In the genomic region with DNA sequence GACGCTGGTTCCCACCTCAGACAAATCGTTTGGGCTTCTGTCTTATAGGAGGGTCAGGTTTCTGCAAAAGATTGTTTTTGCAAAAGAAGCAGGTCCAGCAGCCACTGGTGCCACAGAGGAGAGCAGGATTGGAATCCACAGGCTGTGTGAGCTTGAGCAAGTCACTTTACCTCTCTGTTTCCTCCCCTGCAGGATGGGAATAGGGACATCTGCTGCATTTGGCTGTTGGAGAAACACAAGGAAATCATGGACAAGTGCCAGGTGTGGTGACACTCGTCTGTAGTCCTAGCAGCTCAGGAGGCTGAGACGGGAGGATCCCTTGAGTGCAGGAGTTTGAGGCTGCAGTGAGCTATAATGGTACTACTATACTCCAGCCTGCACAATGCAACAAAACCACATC, we compare ENCODE assay signal across 19 cellular contexts.
DNase-seq lines count a peak whose midpoint lies in the region; ATAC-seq, FAIRE-seq and TF ChIP-seq lines count a peak whose summit lies in the region.
"Had no signal": no experiment of that assay in that cellular context is flagged by ENCODE, and none has a peak within 500 bp of the region (broad histone marks: within the 10 kb centered on the region; RNA-seq: fewer than 3 reads in every experiment).

No MANE protein-coding gene starts in this region.

- H3K23me2 ChIP-seq in H1 (ENCODE audit: low read depth, low read length): no peaks in the 10 kb centered on the region

- H3K9ac ChIP-seq in H1 (replicated peaks in 1 of 4; ENCODE audit: extremely low read depth in 1 of 4, low read depth in 3 of 4, low read length in 3 of 4): no peak overlapping the region
- H3K9ac ChIP-seq: GM23248 had no signal

- H3K4me3 ChIP-seq in HEK293 (ENCODE audit: low read depth, low read length): no peak overlapping the region
- no peak overlapping the region for H3K4me3 ChIP-seq in H1 (ENCODE audit: extremely low read depth in 1 of 4, insufficient read depth in 2 of 4, low read depth in 3 of 4, low read length in 4 of 4)
- H3K4me3 ChIP-seq: GM23248 had no signal

- H3K27ac Mint-ChIP-seq in progenitor cell of endocrine pancreas: peak overlapping the region; percentile 14
- H3K27ac Mint-ChIP-seq: B cell; CD4-positive, alpha-beta memory T cell had no signal

- 81% methylated on average over 4 of the region's 4 CpGs; no CpG with 5 or more reads in 1 of the 2 experiments for WGBS in H1 (ENCODE audit: extremely low coverage in 1 of 2, insufficient coverage in 1 of 2, insufficient read length in 1 of 2, insufficient replicate concordance in 2 of 2, low coverage in 1 of 2, low lambda C conversion rate in 2 of 2, missing lambda C conversion rate in 1 of 2), 2 experiments

- CTCF ChIA-PET in HEK293 (lab: Yijun Ruan, JAX) (no interaction called here), H1 (lab: Charles Lee; ENCODE audit: partially characterized antibody) (interaction anchor here (0.6 to 1.6 kb wide), 5 partner anchors 14 to 344 kb away, joined by 3 to 4 read pairs (median 3); no protein-coding TSS in a partner anchor)

- no peaks in the 10 kb centered on the region for H3K27me3 ChIP-seq in H1 (replicated peaks in 1 of 4; ENCODE audit: control insufficient read depth in 3 of 4, extremely low read depth in 1 of 4, insufficient read depth in 3 of 4, low read length in 3 of 4)
- H3K27me3 ChIP-seq: SJCRH30 had no signal

- no peaks in the 10 kb centered on the region for H3K4me1 Mint-ChIP-seq in progenitor cell of endocrine pancreas (ENCODE audit: low read depth)
- H3K4me1 Mint-ChIP-seq: B cell; CD4-positive, alpha-beta memory T cell had no signal

- H3K14ac ChIP-seq in H1 (ENCODE audit: insufficient read length): no peak overlapping the region

- ATAC-seq in left ventricle myocardium superior: no peak
- ATAC-seq: HCT116 had no signal

- 0 out of 2 replicates have a peak overlapping the region, but pooled peaks have one; percentile 9 for H2BK15ac ChIP-seq in H1 (ENCODE audit: low read length)

- intact Hi-C loops in left ventricle myocardium superior (cut with micrococcal nuclease): no loop called here

- H4K5ac ChIP-seq in H1 (ENCODE audit: insufficient read length, low read depth, low read length): no peak overlapping the region

- H3K79me2 ChIP-seq in H1 (ENCODE audit: control insufficient read depth in 1 of 2, insufficient read depth in 2 of 2, low read length in 2 of 2): no peaks in the 10 kb centered on the region

- peaks cover 11% of the 10 kb centered on the region for H3K9me3 Mint-ChIP-seq in progenitor cell of endocrine pancreas (ENCODE audit: low read depth)

- TF ChIP-seq CTCF in HEK293 (tag by site-specific recombination; IDR thresholded peaks at IDR 0.05) (no peak), H1 (IDR thresholded peaks at IDR 0.05; ENCODE audit: control extremely low read depth in 1 of 3, insufficient read depth in 1 of 3, low read depth in 1 of 3, low read length in 3 of 3) (no peak), progenitor cell of endocrine pancreas (IDR thresholded peaks at IDR 0.05; ENCODE audit: unreplicated experiment) (no peak)

- H4K91ac ChIP-seq in H1 (replicated peaks; ENCODE audit: insufficient read length, low read length): no peak overlapping the region

- H2BK5ac ChIP-seq in H1 (ENCODE audit: low read depth, low read length): no peak overlapping the region

- no peak for TF ChIP-seq POLR2A in H1 (IDR thresholded peaks at IDR 0.05; ENCODE audit: control extremely low read depth in 1 of 2, low read depth in 2 of 2, low read length in 2 of 2)

- FAIRE-seq in H1 (lab: Jason Lieb, UNC): no peak
- FAIRE-seq: G401.6 had no signal

- POLR2A ChIA-PET in HEK293 (lab: Yijun Ruan, JAX): no interaction called here
- POLR2A ChIA-PET in H1 (lab: Charles Lee; ENCODE audit: partially characterized antibody): no interaction called here

- no peaks in the 10 kb centered on the region for H4K20me1 ChIP-seq in H1 (replicated peaks in 1 of 2; ENCODE audit: control insufficient read depth in 1 of 2, insufficient read depth in 2 of 2, low read length in 2 of 2)

- H3K27ac ChIP-seq in HEK293 (ENCODE audit: extremely low read depth, low read depth, low read length) (peak overlapping the region; percentile 42; the same call in 1 of the 2 replicates), H1 (ENCODE audit: low read depth, low read length) (no peak overlapping the region)
- H3K27ac ChIP-seq: GM23248, RWPE1 had no signal

- no peak overlapping the region for H3K56ac ChIP-seq in H1 (replicated peaks; ENCODE audit: insufficient read length, low read depth, low read length)

- H3K36me3 Mint-ChIP-seq in progenitor cell of endocrine pancreas (ENCODE audit: insufficient read depth): no peaks in the 10 kb centered on the region
- H3K36me3 Mint-ChIP-seq: CD4-positive, alpha-beta memory T cell had no signal

- H3K4ac ChIP-seq in H1 (replicated peaks; ENCODE audit: insufficient read length, low read depth, low read length): no peak overlapping the region

- H3K4me2 ChIP-seq in H1 (ENCODE audit: insufficient read depth in 1 of 2, low read depth in 2 of 2, low read length in 2 of 2): no peak overlapping the region

- no peaks in the 10 kb centered on the region for H3K79me1 ChIP-seq in H1 (ENCODE audit: low read depth, low read length)

- H4K8ac ChIP-seq in H1 (ENCODE audit: extremely low read depth, insufficient read depth, low read length): no peak overlapping the region

- no peaks in the 10 kb centered on the region for H3K36me3 ChIP-seq in HEK293 (ENCODE audit: control insufficient read depth in 2 of 2, insufficient read depth in 1 of 2, low read length in 2 of 2)
- H3K36me3 ChIP-seq in H1 (ENCODE audit: control insufficient read depth in 2 of 4, insufficient read depth in 4 of 4, low read length in 3 of 4): no peaks in the 10 kb centered on the region
- H3K36me3 ChIP-seq: SJCRH30 had no signal

- H2BK12ac ChIP-seq in H1 (ENCODE audit: low read depth, low read length): no peak overlapping the region

- H3K18ac ChIP-seq in H1 (ENCODE audit: extremely low read depth, low read length): no peak overlapping the region

- no peak overlapping the region for H2BK120ac ChIP-seq in H1 (replicated peaks; ENCODE audit: low read depth, low read length)

- H3K4me1 ChIP-seq in HEK293 (ENCODE audit: control insufficient read depth, insufficient read depth, low read length): peaks cover 22% of the 10 kb centered on the region
- H3K4me1 ChIP-seq in H1 (replicated peaks in 1 of 4; ENCODE audit: control insufficient read depth in 3 of 4, insufficient read depth in 4 of 4, low read length in 3 of 4): peaks cover 0 to 3% (median under 1%) of the 10 kb centered on the region in 4 experiments; a peak in 2 of 7 replicates

- no peak for TF ChIP-seq EP300 in H1 (IDR thresholded peaks at IDR 0.05; ENCODE audit: borderline replicate concordance in 1 of 2, low read depth in 2 of 2, low read length in 2 of 2)

- H3K23ac ChIP-seq in H1 (ENCODE audit: insufficient read length): no peak overlapping the region

- no peak overlapping the region for H2BK20ac ChIP-seq in H1 (ENCODE audit: low read length)

- no peaks in the 10 kb centered on the region for H3K9me3 ChIP-seq in HEK293 (ENCODE audit: control insufficient read depth, insufficient read depth, low read depth, low read length)
- no peaks in the 10 kb centered on the region for H3K9me3 ChIP-seq in H1 (ENCODE audit: insufficient read depth in 2 of 2, low read depth in 1 of 2, low read length in 1 of 2)
- H3K9me3 ChIP-seq: SJCRH30 had no signal

- no peak overlapping the region for H3K4me3 Mint-ChIP-seq in progenitor cell of endocrine pancreas (ENCODE audit: low read depth)
- H3K4me3 Mint-ChIP-seq: B cell; CD4-positive, alpha-beta memory T cell had no signal

- peaks cover 14% of the 10 kb centered on the region for H3K27me3 Mint-ChIP-seq in progenitor cell of endocrine pancreas

- no peak for TF ChIP-seq RAD21 in H1 (IDR thresholded peaks at IDR 0.05 in 1 of 2, conservative IDR thresholded peaks at IDR 0.05 in 1 of 2; ENCODE audit: low read depth in 2 of 2, low read length in 2 of 2)

- DNase-seq in NCI-H2171 (lab: John Stamatoyannopoulos, UW) (peak; percentile 51), H1 (ENCODE audit: low read depth in 1 of 2, low spot score in 2 of 2) (no peak), progenitor cell of endocrine pancreas (ENCODE audit: low spot score, unreplicated experiment) (no peak), left ventricle myocardium superior (no peak), hypothalamus (lab: John Stamatoyannopoulos, UW) (no peak), DMS153 (lab: John Stamatoyannopoulos, UW) (no peak)
- DNase-seq: CD4-positive, alpha-beta memory T cell; DND-41; GM23248; KBM-7; NCI-H1417 treated with DMSO at 0.1 percent for 48 hours; NCI-H2107; NCI-H526 treated with DMSO at 0.1 percent for 48 hours had no signal

- no peak overlapping the region for H2AFZ ChIP-seq in H1 (ENCODE audit: low read length)
- H2AFZ ChIP-seq: GM23248 had no signal

- H2AK5ac ChIP-seq in H1 (ENCODE audit: low read depth, low read length): no peak overlapping the region

TF ChIP-seq in HEK293, 187 proteins besides CTCF, POLR2A, EP300 and RAD21:
- TF ChIP-seq ZNF768 (tag by site-specific recombination; IDR thresholded peaks at IDR 0.05) (peak; percentile 87; the same call in 1 of the 2 replicates), SCRT1 (tag by site-specific recombination; IDR thresholded peaks at IDR 0.05; ENCODE audit: borderline replicate concordance) (no peak)

TF ChIP-seq in H1, 55 proteins besides CTCF, POLR2A, EP300 and RAD21 (continues in another document):
- TF ChIP-seq SUZ12 (IDR thresholded peaks at IDR 0.05; ENCODE audit: low read length): no peak
- no peak for TF ChIP-seq CHD1 (IDR thresholded peaks at IDR 0.05; ENCODE audit: low read depth, low read length)
- no peak for TF ChIP-seq SAP30 (IDR thresholded peaks at IDR 0.05; ENCODE audit: insufficient read depth, insufficient replicate concordance, low read length)
